In the genomic region with DNA sequence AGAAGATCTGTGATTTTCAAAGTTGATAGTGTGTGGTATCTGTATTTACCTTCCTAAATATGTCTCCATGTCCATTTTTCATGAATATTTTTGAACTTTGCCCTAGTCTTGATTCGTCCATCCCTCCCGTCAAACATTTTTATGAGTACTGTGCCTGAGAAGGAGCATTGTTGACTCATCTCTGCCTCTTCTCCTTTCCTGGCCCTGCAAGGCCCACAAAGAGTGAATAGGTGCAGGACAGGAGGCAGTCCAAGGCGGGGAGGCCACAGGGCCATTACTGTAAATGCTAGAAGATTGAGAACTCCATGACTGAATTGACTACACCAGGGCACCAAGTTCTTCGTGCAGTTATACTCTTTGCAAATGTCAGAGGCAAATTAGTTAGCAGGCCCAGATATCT, we compare ENCODE assay signal across 27 cellular contexts.
"Had no signal": no experiment of that assay in that cellular context is flagged by ENCODE, and none has a peak within 500 bp of the region (broad histone marks: within the 10 kb centered on the region; RNA-seq: fewer than 3 reads in every experiment).

No MANE protein-coding gene starts in this region.

- H3K4me3 Mint-ChIP-seq: memory B cell; naive B cell; natural killer cell; nephron progenitor cell; neural progenitor cell; stimulated activated memory B cell treated with anti-CD40 and anti-IgM and Interleukin-4, amounts not matched to agents 10 μg/mL and 1 μg/mL and 100 μg/mL, for 72 hours; stimulated activated naive CD8-positive, alpha-beta T cell treated with anti-CD3 and anti-CD28 coated beads, Interleukin-15, amount 100 ng/mL, for 72 hours had no signal

- H3K9ac ChIP-seq: neural progenitor cell, parathyroid adenoma had no signal

- DNase-seq: heart left ventricle; hypothalamus; immature natural killer cell; kidney; left ventricle myocardium inferior; naive B cell; natural killer cell; nephron progenitor cell; psoas muscle; right lobe of liver; stimulated activated CD4-positive, alpha-beta T cell treated with anti-CD3 and anti-CD28 coated beads, Interleukin-1b, Interleukin-23, amount 100 ng/mL, for 48 hours; stimulated activated CD4-positive, alpha-beta T cell treated with anti-CD3 and anti-CD28 coated beads, Interleukin-2, amount 100 ng/mL, for 48 hours; stimulated activated CD4-positive, alpha-beta T cell treated with anti-CD3 and anti-CD28 coated beads, Interleukin-4, amount 100 ng/mL, for 4 hours; stimulated activated CD8-positive, alpha-beta memory T cell treated with anti-CD3 and anti-CD28 coated beads, Interleukin-4, amount 100 ng/mL, for 48 hours; stimulated activated naive CD4-positive, alpha-beta T cell treated with Interleukin-2 at 50 U/mL for 16 hours; stimulated activated naive CD8-positive, alpha-beta T cell treated with anti-CD3 and anti-CD28 coated beads, Interleukin-15, amount 100 ng/mL, for 72 hours; testis; thyroid gland; transverse colon had no signal

- H3K9me3 ChIP-seq: right lobe of liver, testis, thyroid gland, transverse colon, vagina had no signal

- H3K27ac ChIP-seq: heart left ventricle, left ventricle myocardium inferior, neural progenitor cell, parathyroid adenoma, psoas muscle, right lobe of liver, testis, thyroid gland, transverse colon, vagina had no signal

- H3K9me3 Mint-ChIP-seq: immature natural killer cell, natural killer cell, neural progenitor cell had no signal

- H3K27me3 ChIP-seq: heart left ventricle, neural progenitor cell, right lobe of liver, testis, thyroid gland, transverse colon, vagina had no signal

- ATAC-seq: heart left ventricle; natural killer cell; psoas muscle; right lobe of liver; stimulated activated memory B cell treated with anti-CD40 and anti-IgM and Interleukin-4, amounts not matched to agents 10 μg/mL and 1 μg/mL and 100 μg/mL, for 72 hours; stimulated activated naive CD8-positive, alpha-beta T cell treated with anti-CD3 and anti-CD28 coated beads, Interleukin-15, amount 100 ng/mL, for 72 hours had no signal

- H3K27me3 Mint-ChIP-seq: memory B cell; naive B cell; stimulated activated memory B cell treated with anti-CD40 and anti-IgM and Interleukin-4, amounts not matched to agents 10 μg/mL and 1 μg/mL and 100 μg/mL, for 72 hours; stimulated activated naive CD8-positive, alpha-beta T cell treated with anti-CD3 and anti-CD28 coated beads, Interleukin-15, amount 100 ng/mL, for 72 hours had no signal

- H3K4me3 ChIP-seq: heart left ventricle, left ventricle myocardium inferior, lung, neural progenitor cell, psoas muscle, right lobe of liver, smooth muscle cell, testis, thyroid gland, transverse colon, vagina had no signal

- H3K4me1 ChIP-seq: heart left ventricle, left ventricle myocardium inferior, neural progenitor cell, parathyroid adenoma, psoas muscle, right lobe of liver, testis, thyroid gland, vagina had no signal

- H2AFZ ChIP-seq: neural progenitor cell, parathyroid adenoma had no signal

- FAIRE-seq: islet of Langerhans, kidney had no signal

- H3K27ac Mint-ChIP-seq: immature natural killer cell; memory B cell; naive B cell; natural killer cell; nephron progenitor cell; neural progenitor cell; stimulated activated memory B cell treated with anti-CD40 and anti-IgM and Interleukin-4, amounts not matched to agents 10 μg/mL and 1 μg/mL and 100 μg/mL, for 72 hours had no signal

- H3K4me2 ChIP-seq: neural progenitor cell, smooth muscle cell had no signal

- H3K4me1 Mint-ChIP-seq: nephron progenitor cell; neural progenitor cell; stimulated activated memory B cell treated with anti-CD40 and anti-IgM and Interleukin-4, amounts not matched to agents 10 μg/mL and 1 μg/mL and 100 μg/mL, for 72 hours had no signal
